ENCODE assay signal across 17 cellular contexts in the genomic region with DNA sequence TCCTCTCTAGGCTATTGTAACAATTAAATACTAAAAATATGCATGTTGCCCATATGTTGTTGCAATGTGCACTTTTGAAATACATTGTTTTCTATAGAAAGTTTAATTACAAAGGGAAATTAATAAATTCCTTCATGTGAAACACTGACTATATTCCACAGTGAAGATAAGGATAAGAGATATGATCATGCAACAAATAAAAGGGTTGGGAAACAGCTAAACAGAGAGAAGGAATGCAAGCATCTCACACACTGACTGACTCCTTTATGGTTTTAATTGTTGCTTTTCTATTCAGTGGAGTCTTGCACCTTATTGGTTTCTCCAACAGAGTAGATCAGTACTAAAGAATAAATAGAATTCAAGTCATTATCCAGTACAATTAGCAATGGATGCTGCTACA.
"Had no signal": no experiment of that assay in that cellular context is flagged by ENCODE, and none has a peak within 500 bp of the region (broad histone marks: within the 10 kb centered on the region; RNA-seq: fewer than 3 reads in every experiment).

No MANE protein-coding gene starts in this region.

- ATAC-seq: foreskin keratinocyte; gastroesophageal sphincter; heart left ventricle; left cardiac atrium; left lung; left ventricle myocardium superior; lower lobe of right lung; mucosa of descending colon; naive thymus-derived CD8-positive, alpha-beta T cell had no signal

- DNase-seq: colonic mucosa; cortex of kidney; effector memory CD4-positive, alpha-beta T cell; foreskin keratinocyte; heart left ventricle; hypothalamus; left cardiac atrium; left lung; left ventricle myocardium superior; lower lobe of right lung; mesendoderm; mucosa of descending colon; naive B cell; naive thymus-derived CD8-positive, alpha-beta T cell had no signal

- H3K4me2 ChIP-seq: hepatocyte had no signal

- H3K36me3 ChIP-seq: colonic mucosa, esophagus muscularis mucosa, gastroesophageal sphincter, heart left ventricle, left lung, lower lobe of right lung had no signal

- H3K9me3 ChIP-seq: colonic mucosa, esophagus muscularis mucosa, gastroesophageal sphincter, left lung, lower lobe of right lung, mucosa of descending colon had no signal

- H2AFZ ChIP-seq: hepatocyte had no signal

- H3K27ac ChIP-seq: colonic mucosa, esophagus muscularis mucosa, foreskin keratinocyte, gastroesophageal sphincter, heart left ventricle, hepatocyte, left lung, lower lobe of right lung had no signal

- H3K4me3 ChIP-seq: colonic mucosa, esophagus muscularis mucosa, gastroesophageal sphincter, heart left ventricle, hepatocyte, left lung, lower lobe of right lung, mucosa of descending colon had no signal

- H3K27me3 ChIP-seq: colonic mucosa, esophagus muscularis mucosa, foreskin keratinocyte, gastroesophageal sphincter, heart left ventricle, hepatocyte, left lung had no signal

- H3K4me1 ChIP-seq: esophagus muscularis mucosa, gastroesophageal sphincter, lower lobe of right lung had no signal
